1 cellular context compared by ENCODE assay signal in genomic region chr10:26024303-26024702, GRCh38.
TF ChIP-seq lines count a peak whose summit lies in the region.

No MANE protein-coding gene starts in this region.

TF ChIP-seq in WTC11, 78 proteins besides CTCF, POLR2A, EP300 and RAD21 (continued from another document):
- TF ChIP-seq MLX (CRISPR knock-in tag; IDR thresholded peaks at IDR 0.05) (no peak), NFE2L1 (CRISPR knock-in tag; IDR thresholded peaks at IDR 0.05) (no peak), PRDM15 (CRISPR knock-in tag; IDR thresholded peaks at IDR 0.05) (no peak), ZNF396 (CRISPR knock-in tag; IDR thresholded peaks at IDR 0.05; ENCODE audit: borderline replicate concordance) (no peak), ZNF423 (CRISPR knock-in tag; IDR thresholded peaks at IDR 0.05) (no peak), USF2 (CRISPR knock-in tag; IDR thresholded peaks at IDR 0.05) (no peak), TCF7 (CRISPR knock-in tag; IDR thresholded peaks at IDR 0.05; ENCODE audit: low read depth) (no peak), STAT6 (CRISPR knock-in tag; conservative IDR thresholded peaks at IDR 0.05; ENCODE audit: low read depth) (no peak), ETV6 (CRISPR knock-in tag; IDR thresholded peaks at IDR 0.05) (no peak), NR1H2 (CRISPR knock-in tag; IDR thresholded peaks at IDR 0.05) (no peak), ZNF317 (CRISPR knock-in tag; IDR thresholded peaks at IDR 0.05; ENCODE audit: borderline replicate concordance, low read depth) (no peak), FOXP4 (CRISPR knock-in tag; IDR thresholded peaks at IDR 0.05) (no peak), EMX1 (CRISPR knock-in tag; IDR thresholded peaks at IDR 0.05) (no peak), ZNF138 (CRISPR knock-in tag; conservative IDR thresholded peaks at IDR 0.05) (no peak), SP1 (CRISPR knock-in tag; conservative IDR thresholded peaks at IDR 0.05) (no peak)
